8 cellular contexts compared by ENCODE assay signal in the genomic region with DNA sequence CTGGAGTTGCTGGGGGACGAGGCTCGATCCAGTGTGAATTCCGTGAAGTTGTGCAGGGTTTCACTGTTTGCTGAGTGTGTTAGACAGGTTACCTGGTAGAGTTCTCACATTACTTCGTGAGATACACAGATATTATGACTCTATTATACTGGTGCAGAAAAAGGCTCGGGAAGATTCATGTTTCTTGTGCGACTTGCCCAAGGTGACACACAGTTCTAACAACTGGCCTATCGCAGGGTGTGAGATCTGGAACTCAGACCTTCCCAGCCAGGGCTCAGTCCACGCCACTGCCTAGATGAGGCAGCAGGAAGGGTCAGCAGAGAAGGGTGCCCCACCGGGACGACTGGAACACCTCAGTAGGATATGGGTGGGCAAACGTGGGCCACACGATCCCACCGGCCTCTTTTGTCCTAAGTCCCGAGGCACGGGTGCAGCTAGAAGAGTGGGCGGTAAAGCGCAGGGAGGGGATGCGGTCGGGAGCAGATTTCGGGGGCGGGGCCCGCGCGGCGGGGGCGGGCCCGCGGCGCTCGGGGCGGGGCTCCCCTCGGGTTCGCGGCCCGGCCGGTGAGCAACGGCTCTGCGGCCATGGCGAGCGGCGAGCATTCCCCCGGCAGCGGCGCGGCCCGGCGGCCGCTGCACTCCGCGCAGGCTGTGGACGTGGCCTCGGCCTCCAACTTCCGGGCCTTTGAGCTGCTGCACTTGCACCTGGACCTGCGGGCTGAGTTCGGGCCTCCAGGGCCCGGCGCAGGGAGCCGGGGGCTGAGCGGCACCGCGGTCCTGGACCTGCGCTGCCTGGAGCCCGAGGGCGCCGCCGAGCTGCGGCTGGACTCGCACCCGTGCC. TPM values are rescaled to one million over a fixed set of nuclear protein-coding genes. Genes with fewer than 3 reads are reported as not detected.
DNase-seq lines count a peak whose midpoint lies in the region; ATAC-seq, FAIRE-seq and TF ChIP-seq lines count a peak whose summit lies in the region.

A gene with protein sequence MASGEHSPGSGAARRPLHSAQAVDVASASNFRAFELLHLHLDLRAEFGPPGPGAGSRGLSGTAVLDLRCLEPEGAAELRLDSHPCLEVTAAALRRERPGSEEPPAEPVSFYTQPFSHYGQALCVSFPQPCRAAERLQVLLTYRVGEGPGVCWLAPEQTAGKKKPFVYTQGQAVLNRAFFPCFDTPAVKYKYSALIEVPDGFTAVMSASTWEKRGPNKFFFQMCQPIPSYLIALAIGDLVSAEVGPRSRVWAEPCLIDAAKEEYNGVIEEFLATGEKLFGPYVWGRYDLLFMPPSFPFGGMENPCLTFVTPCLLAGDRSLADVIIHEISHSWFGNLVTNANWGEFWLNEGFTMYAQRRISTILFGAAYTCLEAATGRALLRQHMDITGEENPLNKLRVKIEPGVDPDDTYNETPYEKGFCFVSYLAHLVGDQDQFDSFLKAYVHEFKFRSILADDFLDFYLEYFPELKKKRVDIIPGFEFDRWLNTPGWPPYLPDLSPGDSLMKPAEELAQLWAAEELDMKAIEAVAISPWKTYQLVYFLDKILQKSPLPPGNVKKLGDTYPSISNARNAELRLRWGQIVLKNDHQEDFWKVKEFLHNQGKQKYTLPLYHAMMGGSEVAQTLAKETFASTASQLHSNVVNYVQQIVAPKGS (plus strand): TSS at position 567 of the 841 bp plus-strand sequence. CDS start 19 bp downstream, at position 586.

- TF ChIP-seq EP300 in neural cell (conservative IDR thresholded peaks at IDR 0.05; ENCODE audit: poor library complexity, severe bottlenecking) (no peak), stomach (IDR thresholded peaks at IDR 0.05) (no peak)

- H3K79me2 ChIP-seq in neural cell (replicated peaks; ENCODE audit: insufficient read depth, low read length), result peaks cover 29% of the 10 kb centered on the region

- peak within 1 kb of the TSS; percentile 73 for H3K4me3 ChIP-seq in fibroblast of the aortic adventitia (ENCODE audit: low read depth, low read length)
- H3K4me3 ChIP-seq in neural cell (ENCODE audit: low read length), result peak within 1 kb of the TSS; percentile 74
- H3K4me3 ChIP-seq in stomach, result peak within 1 kb of the TSS; percentile 69 to 97 (median 94)

- H3K36me3 ChIP-seq in neural cell (ENCODE audit: insufficient read depth, low read length), result no peaks in the 10 kb centered on the region
- H3K36me3 ChIP-seq in stomach, result peaks cover 0 to 5% (median 0%) of the 10 kb centered on the region in 4 donors

- H3K27ac ChIP-seq in neural cell (ENCODE audit: low read length), result peak within 1 kb of the TSS; percentile 84
- H3K27ac ChIP-seq in stomach, result peak within 1 kb of the TSS; percentile 87 to 97 (median 93)

- peak; percentile 77 for ATAC-seq in GM19324 (IDR thresholded peaks at IDR 0.05; ENCODE audit: low FRiP score, unreplicated experiment)
- peak; percentile 78 for ATAC-seq in HG03460 (IDR thresholded peaks at IDR 0.05; ENCODE audit: unreplicated experiment)

- no peaks in the 10 kb centered on the region for H3K9me2 ChIP-seq in neural cell (ENCODE audit: insufficient read depth, low read length)

- WGBS in stomach, 5 donors, result 2 to 6% (median 3%) methylated on average over 31 to 69 of the region's 69 CpGs

- no peak for TF ChIP-seq POLR2A in stomach (IDR thresholded peaks at IDR 0.05)

- no peak for TF ChIP-seq RAD21 in neural cell (conservative IDR thresholded peaks at IDR 0.05)

- peaks cover 9 to 33% (median 24%) of the 10 kb centered on the region in 4 donors for H3K4me1 ChIP-seq in stomach

- H4K20me1 ChIP-seq in neural cell (ENCODE audit: insufficient read depth), result no peaks in the 10 kb centered on the region

- H2AFZ ChIP-seq in neural cell (ENCODE audit: low read depth, low read length), result peak within 1 kb of the TSS; percentile 88

- TF ChIP-seq CTCF in fibroblast of the aortic adventitia (IDR thresholded peaks at IDR 0.05; ENCODE audit: insufficient read depth, low read length) (no peak), neural cell (IDR thresholded peaks at IDR 0.05; ENCODE audit: poor library complexity, severe bottlenecking) (no peak), stomach (IDR thresholded peaks at IDR 0.05) (no peak)

- no peaks in the 10 kb centered on the region for H3K27me3 ChIP-seq in neural cell (ENCODE audit: insufficient read depth, low read depth, low read length)
- H3K27me3 ChIP-seq in stomach, result no peaks in the 10 kb centered on the region

- no peaks in the 10 kb centered on the region for H3F3A ChIP-seq in neural cell (ENCODE audit: insufficient read depth, low read length, poor library complexity, severe bottlenecking)

- intact Hi-C loops in stomach (cut with DNase I; ENCODE audit: low total_unique reads), result no loop called here

- no peak for FAIRE-seq in RCC 7860 (lab: Jason Lieb, UNC)

- peak within 1 kb of the TSS; percentile 90 for H3K9ac ChIP-seq in neural cell (ENCODE audit: low read length)

- H3K4me2 ChIP-seq in neural cell (ENCODE audit: low read length), result peak within 1 kb of the TSS; percentile 91

- DNase-seq in COLO668 (lab: John Stamatoyannopoulos, UW; ENCODE audit: unreplicated experiment), result peak; percentile 81
- peak; percentile 41 for DNase-seq in RCC 7860 (ENCODE audit: low spot score)
- peak; percentile 69 for DNase-seq in activated effector memory CD4-positive, alpha-beta T cell treated with Interleukin-2 at 50 U/mL for 16 hours
- peak; percentile 47 for DNase-seq in fibroblast of the aortic adventitia (ENCODE audit: low read depth)
- peak; percentile 81 for DNase-seq in stomach

- H3K9me3 ChIP-seq in neural cell (ENCODE audit: low read length) (no peaks in the 10 kb centered on the region), stomach (no peaks in the 10 kb centered on the region)

TF ChIP-seq in neural cell, 6 proteins besides CTCF, POLR2A, EP300 and RAD21:
- TF ChIP-seq TAF1 (IDR thresholded peaks at IDR 0.05; ENCODE audit: low read depth), result no peak
- TF ChIP-seq POLR2AphosphoS5 (IDR thresholded peaks at IDR 0.05), result peak; percentile 25
- TF ChIP-seq MXI1 (conservative IDR thresholded peaks at IDR 0.05; ENCODE audit: poor library complexity, severe bottlenecking), result peak; percentile 48

RNA-seq across cellular contexts. Expression of the gene that starts here (rescaled TPM):
- total RNA-seq in fibroblast of the aortic adventitia (ENCODE audit: low replicate concordance) (49.3 and 189 TPM in 2 replicates), stomach (100 to 1,000 TPM in 3 of 5 donors, 10 to 100 TPM in 2; 23.3 to 900 (median 102) TPM)
- polyA plus RNA-seq in neural cell (33.1 and 44.7 TPM in 2 replicates), stomach (10 to 100 TPM; 31.6 to 38.6 (median 37.6) TPM)
- 20.8 and 30.2 TPM in 2 replicates for polyA minus RNA-seq in neural cell

Comparison
In these comparisons a context has a peak if more than half of its experiments do, and no peak if none do; other contexts are left out.
1. Peak in every context shown above with its lines: DNase-seq, ATAC-seq, H3K4me3 ChIP-seq and H3K27ac ChIP-seq.